In the genomic region with DNA sequence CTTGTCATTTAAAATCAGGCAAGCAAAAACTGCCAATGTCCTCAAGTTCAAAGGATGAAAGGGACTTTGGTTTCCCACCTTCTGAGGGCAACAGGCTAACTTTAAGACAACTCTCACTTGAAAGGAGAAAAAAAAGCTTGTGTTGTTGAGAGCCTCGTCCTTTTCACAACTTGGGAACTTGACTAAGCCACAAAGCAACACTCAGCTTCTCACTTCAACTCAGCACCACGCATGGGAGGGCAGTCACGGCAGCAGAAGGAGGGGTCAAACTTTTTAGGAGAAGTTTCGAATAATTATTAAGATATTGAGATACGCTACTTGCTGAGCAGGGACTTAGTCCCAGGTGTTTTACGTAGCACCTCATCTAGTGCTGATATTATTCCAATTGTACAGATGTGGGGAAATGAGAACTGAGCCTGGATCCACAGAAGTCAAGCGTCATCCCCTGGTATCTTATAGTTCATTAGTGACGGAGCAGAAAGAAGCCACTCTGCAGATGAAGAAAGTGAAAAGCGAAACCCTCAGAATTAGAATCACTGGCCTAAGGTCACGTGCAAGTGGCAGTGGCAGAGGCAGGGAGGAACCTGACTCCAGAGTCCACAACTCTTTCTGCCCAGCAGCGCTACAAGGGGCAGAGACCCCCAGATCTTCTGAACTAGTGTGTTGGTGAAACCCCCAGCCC, we compare ENCODE assay signal across 15 cellular contexts.
DNase-seq lines count a peak whose midpoint lies in the region; ATAC-seq, FAIRE-seq and TF ChIP-seq lines count a peak whose summit lies in the region.
"Had no signal": no experiment of that assay in that cellular context is flagged by ENCODE, and none has a peak within 500 bp of the region (broad histone marks: within the 10 kb centered on the region; RNA-seq: fewer than 3 reads in every experiment).

No MANE protein-coding gene starts in this region.

- TF ChIP-seq RAD21 in GM12878 (IDR thresholded peaks at IDR 0.05; ENCODE audit: insufficient read depth, low read depth, low read length): 0 out of 2 replicates have a peak, but pooled peaks have one; percentile 1

- TF ChIP-seq POLR2A in GM12878 (IDR thresholded peaks at IDR 0.05; ENCODE audit: low read depth, low read length) (no peak), tibial nerve (IDR thresholded peaks at IDR 0.05) (no peak), erythroblast (IDR thresholded peaks at IDR 0.05; ENCODE audit: low read length) (no peak), transverse colon (IDR thresholded peaks at IDR 0.05) (no peak)

- H3K79me2 ChIP-seq in GM12878 (ENCODE audit: control insufficient read depth, insufficient read depth, low read length): peaks cover under 1% of the 10 kb centered on the region

- BruUV-seq in GM12878 (replicated peaks; lab: Mats Ljungman, UMichigan): no TSS peak

- RAD21 ChIA-PET in GM12878 (lab: Charles Lee; ENCODE audit: unreplicated experiment): interaction anchor here (0.6 kb wide), 1 partner anchor 285 kb away, joined by 4 read pairs; no protein-coding TSS in a partner anchor

- H3K36me3 ChIP-seq in GM12878 (ENCODE audit: control insufficient read depth in 2 of 2, insufficient read depth in 2 of 2, low read length in 1 of 2): peaks cover 1 to 10% of the 10 kb centered on the region in 2 experiments; a peak in 3 of 4 replicates
- H3K36me3 ChIP-seq in tibial nerve: peaks cover 0 to 53% (median 3%) of the 10 kb centered on the region in 3 donors
- peaks cover 0 to 13% (median 5%) of the 10 kb centered on the region in 4 donors for H3K36me3 ChIP-seq in transverse colon

- peak overlapping the region; percentile 60 for H3K27ac ChIP-seq in GM12878 (ENCODE audit: control insufficient read depth, insufficient read depth)
- H3K27ac ChIP-seq in tibial nerve: no peak overlapping the region
- no peak overlapping the region for H3K27ac ChIP-seq in transverse colon
- H3K27ac ChIP-seq: BLaER1, neutrophil, SJSA1 had no signal

- no peaks in the 10 kb centered on the region; the same call in 1 of the 2 replicates for H4K20me1 ChIP-seq in GM12878 (ENCODE audit: control insufficient read depth, insufficient read depth)

- no peak overlapping the region for H3K9ac ChIP-seq in GM12878 (ENCODE audit: control insufficient read depth, insufficient read depth, low read length)
- H3K9ac ChIP-seq: BLaER1 had no signal

- peak; percentile 96 for ATAC-seq in GM18502 (IDR thresholded peaks at IDR 0.05; ENCODE audit: poor library complexity, unreplicated experiment)
- ATAC-seq in GM21367 (IDR thresholded peaks at IDR 0.05; ENCODE audit: unreplicated experiment): peak; percentile 86
- peak; percentile 88 for ATAC-seq in HG03064 (IDR thresholded peaks at IDR 0.05; ENCODE audit: low read depth, unreplicated experiment)
- peak; percentile 95 for ATAC-seq in GM12878
- ATAC-seq: activated CD4-positive, alpha-beta T cell treated with anti-CD3 and anti-CD28 coated beads for 36 hours; left lobe of liver had no signal

- CTCF ChIA-PET in GM12878 (lab: Yijun Ruan, JAX): interaction anchor here (1.1 to 1.4 kb wide), 4 partner anchors 9 to 59 kb away, joined by 3 to 5 read pairs (median 4); no protein-coding TSS in a partner anchor

- intact Hi-C loops in GM12878 (cut with micrococcal nuclease; ENCODE audit: unreplicated experiment) (loop anchor here (1.0 to 2.0 kb wide), 2 partner anchors 13 to 78 kb away; no protein-coding TSS in a partner anchor), transverse colon (cut with DNase I; ENCODE audit: low total_unique reads) (no loop called here)

- DNase-seq in GM12878 (ENCODE audit: low read depth, low spot score) (no peak), tibial nerve (ENCODE audit: low spot score in 2 of 2) (no peak), activated T-cell treated with anti-CD3 and anti-CD28 coated beads for 4 hours (no peak), erythroblast (lab: John Stamatoyannopoulos, UW) (no peak), transverse colon (no peak)
- DNase-seq: activated CD4-positive, alpha-beta T cell treated with anti-CD3 and anti-CD28 coated beads for 36 hours; Karpas-422; NCI-H2227 treated with DMSO at 0.1 percent for 48 hours had no signal

- peak overlapping the region; percentile 11; the same call in 1 of the 2 replicates for H3K4me3 ChIP-seq in GM12878
- no peak overlapping the region for H3K4me3 ChIP-seq in tibial nerve
- H3K4me3 ChIP-seq in transverse colon: no peak overlapping the region
- H3K4me3 ChIP-seq: BLaER1, SJSA1 had no signal

- H3K4me2 ChIP-seq in GM12878 (ENCODE audit: control insufficient read depth, insufficient read depth): peak overlapping the region; percentile 68
- H3K4me2 ChIP-seq: BLaER1 had no signal

- peak; percentile 79 for FAIRE-seq in GM12878 (lab: Jason Lieb, UNC)

- WGBS in GM12878 (ENCODE audit: insufficient coverage, insufficient replicate concordance, low lambda C conversion rate, missing lambda C conversion rate): 0% methylated on average over 11 of the region's 11 CpGs
- 87 to 91% methylated on average over 11 of the region's 11 CpGs for WGBS in tibial nerve, 2 donors
- WGBS in transverse colon (ENCODE audit: low coverage in 1 of 2), 2 donors: 82 to 88% methylated on average over 11 of the region's 11 CpGs

- TF ChIP-seq CTCF in GM12878 (IDR thresholded peaks at IDR 0.05 in 2 of 3, conservative IDR thresholded peaks at IDR 0.05 in 1 of 3; ENCODE audit: control insufficient read depth in 2 of 3, extremely low read depth in 1 of 3, insufficient read depth in 1 of 3, low read depth in 3 of 3, low read length in 3 of 3) (no peak), tibial nerve (IDR thresholded peaks at IDR 0.05) (no peak), transverse colon (IDR thresholded peaks at IDR 0.05) (no peak)

- H3K9me3 ChIP-seq in GM12878 (replicated peaks; ENCODE audit: control insufficient read depth, insufficient read depth, low read length) (no peaks in the 10 kb centered on the region), tibial nerve (no peaks in the 10 kb centered on the region), transverse colon (no peaks in the 10 kb centered on the region)
- H3K9me3 ChIP-seq: BLaER1, neutrophil, SJSA1 had no signal

- H3K27me3 ChIP-seq in GM12878 (replicated peaks in 1 of 2; ENCODE audit: control insufficient read depth in 2 of 2, insufficient read depth in 2 of 2, low read length in 1 of 2) (no peaks in the 10 kb centered on the region), tibial nerve (no peaks in the 10 kb centered on the region), transverse colon (no peaks in the 10 kb centered on the region)
- H3K27me3 ChIP-seq: BLaER1, neutrophil, SJSA1 had no signal

- peaks cover 30% of the 10 kb centered on the region for H3K4me1 ChIP-seq in GM12878 (ENCODE audit: control insufficient read depth, insufficient read depth, low read length)
- peaks cover 0 to 4% (median 0%) of the 10 kb centered on the region in 4 donors for H3K4me1 ChIP-seq in tibial nerve
- H3K4me1 ChIP-seq in transverse colon: peaks cover 0 to 8% (median 3%) of the 10 kb centered on the region in 4 donors
- H3K4me1 ChIP-seq: SJSA1 had no signal

- in situ Hi-C loops in GM12878 (cut with MboI): no loop called here
- in situ Hi-C loops in transverse colon (cut with MboI; ENCODE audit: low pct_ligation_motif_present in 1 of 4, low pct_unique_long_range_greater_than_20kb in 1 of 4, low sequenced_read_pairs in 3 of 4): no loop called here

- SMC1A ChIA-PET in GM12878 (lab: Charles Lee; ENCODE audit: uncharacterized antibody, unreplicated experiment): interaction anchor here (0.9 to 4.2 kb wide), 5 partner anchors 12 to 80 kb away, joined by 3 to 17 read pairs (median 4); no protein-coding TSS in a partner anchor

- TF ChIP-seq EP300 in GM12878 (IDR thresholded peaks at IDR 0.05; ENCODE audit: borderline replicate concordance in 1 of 2, control insufficient read depth in 1 of 2, low read depth in 2 of 2, low read length in 2 of 2) (no peak; a peak in 1 of 4 replicates), tibial nerve (IDR thresholded peaks at IDR 0.05) (no peak), transverse colon (IDR thresholded peaks at IDR 0.05; ENCODE audit: low read depth) (no peak)

- POLR2A ChIA-PET in GM12878 (lab: Charles Lee): no interaction called here

- H2AFZ ChIP-seq in GM12878 (ENCODE audit: control insufficient read depth, low read depth, low read length): no peak overlapping the region

TF ChIP-seq in GM12878, 131 proteins besides CTCF, POLR2A, EP300 and RAD21 (continues in another document):
- TF ChIP-seq BCL11A (IDR thresholded peaks at IDR 0.05; ENCODE audit: low read depth, low read length): 0 out of 2 replicates have a peak, but pooled peaks have one; percentile 8
- peak; percentile 43; the same call in 1 of the 2 replicates for TF ChIP-seq NFIC (IDR thresholded peaks at IDR 0.05; ENCODE audit: low read depth, low read length)
- TF ChIP-seq TAF1 (IDR thresholded peaks at IDR 0.05; ENCODE audit: borderline replicate concordance, low read depth, low read length): no peak
- TF ChIP-seq ZNF384 (IDR thresholded peaks at IDR 0.05; ENCODE audit: borderline replicate concordance, low read depth, low read length): 0 out of 2 replicates have a peak, but pooled peaks have one; percentile 30
- peak; percentile 62 for TF ChIP-seq EED (IDR thresholded peaks at IDR 0.05; ENCODE audit: low read depth)
- TF ChIP-seq IKZF2 (IDR thresholded peaks at IDR 0.05): peak; percentile 41 to 69; a peak in 3 of 4 replicates
- TF ChIP-seq, protein P1, sequence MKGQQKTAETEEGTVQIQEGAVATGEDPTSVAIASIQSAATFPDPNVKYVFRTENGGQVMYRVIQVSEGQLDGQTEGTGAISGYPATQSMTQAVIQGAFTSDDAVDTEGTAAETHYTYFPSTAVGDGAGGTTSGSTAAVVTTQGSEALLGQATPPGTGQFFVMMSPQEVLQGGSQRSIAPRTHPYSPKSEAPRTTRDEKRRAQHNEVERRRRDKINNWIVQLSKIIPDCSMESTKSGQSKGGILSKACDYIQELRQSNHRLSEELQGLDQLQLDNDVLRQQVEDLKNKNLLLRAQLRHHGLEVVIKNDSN (IDR thresholded peaks at IDR 0.05; ENCODE audit: borderline replicate concordance, extremely low read length, insufficient read depth, low read depth, low read length): peak; percentile 62
- no peak for TF ChIP-seq EZH2 (IDR thresholded peaks at IDR 0.05; ENCODE audit: borderline replicate concordance, control insufficient read depth, low read depth, low read length)
